ENCODE assay signal across 1 cellular context in genomic region chr9:107226431-107226830, GRCh38.
TF ChIP-seq lines count a peak whose summit lies in the region.

No MANE protein-coding gene starts in this region.

TF ChIP-seq in K562, 482 proteins besides CTCF, POLR2A, EP300 and RAD21 (continued from another document):
- TF ChIP-seq ZHX1 (conservative IDR thresholded peaks at IDR 0.05; ENCODE audit: low read length) (no peak), NCOA1 (IDR thresholded peaks at IDR 0.05; ENCODE audit: low read depth) (no peak)
